10 cellular contexts compared by ENCODE assay signal in genomic region chr1:181131255-181131901, GRCh38. TPM values are rescaled to one million over a fixed set of nuclear protein-coding genes. Genes with fewer than 3 reads are reported as not detected.
DNase-seq lines count a peak whose midpoint lies in the region; ATAC-seq and TF ChIP-seq lines count a peak whose summit lies in the region.
"Had no signal": no experiment of that assay in that cellular context is flagged by ENCODE, and none has a peak within 500 bp of the region (broad histone marks: within the 10 kb centered on the region; RNA-seq: fewer than 3 reads in every experiment).

No MANE protein-coding gene starts in this region.

- H3K4me2 ChIP-seq in SK-N-SH = no peak overlapping the region

- H3K36me3 Mint-ChIP-seq in progenitor cell of endocrine pancreas (ENCODE audit: insufficient read depth) (no peaks in the 10 kb centered on the region), immature natural killer cell (no peaks in the 10 kb centered on the region)
- H3K36me3 Mint-ChIP-seq: naive thymus-derived CD4-positive, alpha-beta T cell had no signal

- TF ChIP-seq CTCF in SK-N-SH (IDR thresholded peaks at IDR 0.05) = no peak
- no peak for TF ChIP-seq CTCF in progenitor cell of endocrine pancreas (IDR thresholded peaks at IDR 0.05; ENCODE audit: unreplicated experiment)

- ATAC-seq in SK-N-SH treated with all-trans-retinoic acid at 6 μM for 48 hours (no peak), HG02610 (IDR thresholded peaks at IDR 0.05; ENCODE audit: unreplicated experiment) (peak; percentile 28)
- ATAC-seq: naive thymus-derived CD4-positive, alpha-beta T cell; Panc1 had no signal

- H4K20me1 ChIP-seq in SK-N-SH (ENCODE audit: insufficient read depth) = no peaks in the 10 kb centered on the region

- H3K9me3 Mint-ChIP-seq in progenitor cell of endocrine pancreas (ENCODE audit: low read depth) (no peaks in the 10 kb centered on the region), immature natural killer cell (peaks cover 0 to 2% (median 0%) of the 10 kb centered on the region in 6 donors)

- no peaks in the 10 kb centered on the region for H3K79me2 ChIP-seq in SK-N-SH (ENCODE audit: insufficient read depth)

- no peak overlapping the region for H3K4me3 ChIP-seq in SK-N-SH (ENCODE audit: low read depth in 2 of 2, low read length in 1 of 2)

- CTCF ChIA-PET in SK-N-SH (lab: Yijun Ruan, JAX) = interaction anchor here (0.6 to 3.0 kb wide), 2 partner anchors 11 to 41 kb away, joined by 4 to 29 read pairs; no protein-coding TSS in a partner anchor

- H3K27ac Mint-ChIP-seq in progenitor cell of endocrine pancreas (peak overlapping the region; percentile 31), immature natural killer cell (peak overlapping the region in 1 of 6 donors; percentile 27)
- H3K27ac Mint-ChIP-seq: naive thymus-derived CD4-positive, alpha-beta T cell had no signal

- H3K4me1 ChIP-seq in SK-N-SH (ENCODE audit: control insufficient read depth in 1 of 2, insufficient read depth in 2 of 2, low read depth in 1 of 2, low read length in 1 of 2) = peaks cover 27 to 42% of the 10 kb centered on the region in 2 experiments

- H2AFZ ChIP-seq in SK-N-SH (ENCODE audit: low read depth) = no peak overlapping the region

- TF ChIP-seq RAD21 in SK-N-SH (IDR thresholded peaks at IDR 0.05; ENCODE audit: low read length) = no peak

- H3K4me1 Mint-ChIP-seq in progenitor cell of endocrine pancreas (ENCODE audit: low read depth) (peaks cover 24% of the 10 kb centered on the region), immature natural killer cell (peaks cover 34 to 44% of the 10 kb centered on the region in 2 donors)

- no peaks in the 10 kb centered on the region for H3K27me3 ChIP-seq in SK-N-SH (ENCODE audit: insufficient read depth)

- POLR2A ChIA-PET in SK-N-SH (lab: Yijun Ruan, JAX) = no interaction called here

- peaks cover 20% of the 10 kb centered on the region for H3K27me3 Mint-ChIP-seq in progenitor cell of endocrine pancreas
- peaks cover 2 to 11% (median 5%) of the 10 kb centered on the region in 3 donors for H3K27me3 Mint-ChIP-seq in immature natural killer cell (ENCODE audit: low read depth in 3 of 3)

- H3K4me3 Mint-ChIP-seq in progenitor cell of endocrine pancreas (ENCODE audit: low read depth) (no peak overlapping the region), immature natural killer cell (no peak overlapping the region)
- H3K4me3 Mint-ChIP-seq: naive thymus-derived CD4-positive, alpha-beta T cell had no signal

- DNase-seq in SK-N-SH = peak; percentile 28
- DNase-seq in NOMO-1 (lab: John Stamatoyannopoulos, UW; ENCODE audit: unreplicated experiment in 2 of 2) = peak; percentile 65 to 74
- DNase-seq in progenitor cell of endocrine pancreas (ENCODE audit: low spot score, unreplicated experiment) = no peak
- DNase-seq in immature natural killer cell = no peak
- no peak for DNase-seq in mesenteric fat pad (ENCODE audit: low spot score)
- DNase-seq in epidermal melanocyte (ENCODE audit: insufficient read length, low spot score) = no peak
- DNase-seq: naive thymus-derived CD4-positive, alpha-beta T cell had no signal

- H3K9ac ChIP-seq in SK-N-SH = no peak overlapping the region

- no peak overlapping the region for H3K27ac ChIP-seq in SK-N-SH (ENCODE audit: low read depth in 2 of 2, low read length in 1 of 2)

- no peak for TF ChIP-seq EP300 in SK-N-SH (IDR thresholded peaks at IDR 0.05; ENCODE audit: borderline replicate concordance in 1 of 2, low read depth in 1 of 2, low read length in 1 of 2)

- no peaks in the 10 kb centered on the region for H3K9me3 ChIP-seq in SK-N-SH

- H3K9me2 ChIP-seq in SK-N-SH = no peaks in the 10 kb centered on the region

- WGBS in SK-N-SH (ENCODE audit: low lambda C conversion rate) = 87% methylated on average over 6 of the region's 8 CpGs

- no peaks in the 10 kb centered on the region for H3K36me3 ChIP-seq in SK-N-SH (replicated peaks in 1 of 2; ENCODE audit: control insufficient read depth in 1 of 2, insufficient read depth in 2 of 2, low read length in 1 of 2)

- peaks cover 11% of the 10 kb centered on the region for H3F3A ChIP-seq in SK-N-SH (replicated peaks; ENCODE audit: insufficient read depth)

TF ChIP-seq in SK-N-SH, 30 proteins besides CTCF, POLR2A, EP300 and RAD21:
- TF ChIP-seq NFIC (IDR thresholded peaks at IDR 0.05; ENCODE audit: borderline replicate concordance) (no peak), FOSL2 (IDR thresholded peaks at IDR 0.05; ENCODE audit: borderline replicate concordance, low read depth) (no peak), FOXM1 (IDR thresholded peaks at IDR 0.05; ENCODE audit: low read depth) (no peak), FOXJ3 (CRISPR knock-in tag; IDR thresholded peaks at IDR 0.05) (no peak)
- TF ChIP-seq, protein P1, sequence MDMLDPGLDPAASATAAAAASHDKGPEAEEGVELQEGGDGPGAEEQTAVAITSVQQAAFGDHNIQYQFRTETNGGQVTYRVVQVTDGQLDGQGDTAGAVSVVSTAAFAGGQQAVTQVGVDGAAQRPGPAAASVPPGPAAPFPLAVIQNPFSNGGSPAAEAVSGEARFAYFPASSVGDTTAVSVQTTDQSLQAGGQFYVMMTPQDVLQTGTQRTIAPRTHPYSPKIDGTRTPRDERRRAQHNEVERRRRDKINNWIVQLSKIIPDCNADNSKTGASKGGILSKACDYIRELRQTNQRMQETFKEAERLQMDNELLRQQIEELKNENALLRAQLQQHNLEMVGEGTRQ (IDR thresholded peaks at IDR 0.05; ENCODE audit: borderline replicate concordance, low read depth, low read length) = no peak

TF ChIP-seq in SK-N-SH treated with all-trans-retinoic acid at 6 μM for 48 hours, 23 proteins besides CTCF, POLR2A, EP300 and RAD21:
- TF ChIP-seq OSR1 (CRISPR knock-in tag; IDR thresholded peaks at IDR 0.05) = no peak

RNA-seq across cellular contexts. Expression of gene IER5, which starts 42.9 kb away (rescaled TPM):
- 46.2 and 52.9 TPM in 2 replicates for polyA plus RNA-seq in SK-N-SH (2012; rRNA removed)
- polyA plus RNA-seq in SK-N-SH (2012; cell fraction: cytosol; rRNA removed) = 33.8 and 39.1 TPM in 2 replicates
- 64.9 and 69.1 TPM in 2 replicates for polyA plus RNA-seq in SK-N-SH (2012; cell fraction: nucleus; rRNA removed)
- 1.7 and 2.3 TPM in 2 replicates for total RNA-seq in progenitor cell of endocrine pancreas
- 10 to 100 TPM; 11.6 to 22.7 (median 14.4) TPM for polyA plus RNA-seq in immature natural killer cell
- total RNA-seq in mesenteric fat pad = 9.9 TPM

Comparison
In these comparisons a context has a peak if more than half of its experiments do, and no peak if none do; other contexts are left out.
1. DNase-seq: peak in SK-N-SH (single experiment) and NOMO-1 (2 of 2); none in progenitor cell of endocrine pancreas (single experiment), immature natural killer cell (0 of 3), mesenteric fat pad (single experiment) and epidermal melanocyte (single experiment).